Comparison of ENCODE assay signal across 1 cellular context in the genomic region with DNA sequence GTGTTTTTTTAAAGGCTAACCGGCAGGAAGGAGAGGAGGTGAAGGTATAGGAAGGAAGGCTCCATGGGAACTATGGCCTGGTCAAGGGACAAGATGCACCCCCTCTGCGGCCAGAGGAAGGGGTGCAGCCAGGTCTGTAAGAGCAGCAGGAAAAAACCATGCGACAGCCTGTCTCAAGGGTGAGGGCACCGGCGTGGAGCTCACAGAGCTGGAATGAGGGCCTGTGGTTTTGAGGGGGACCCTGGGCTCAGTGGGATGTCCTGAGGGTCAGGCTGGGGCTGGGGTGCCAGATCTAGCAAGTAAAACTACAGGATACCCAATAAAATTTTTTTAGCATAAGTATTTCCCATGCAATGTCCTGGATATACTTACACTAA.
TF ChIP-seq lines count a peak whose summit lies in the region.

No MANE protein-coding gene starts in this region.

TF ChIP-seq in H1, 55 proteins besides CTCF, POLR2A, EP300 and RAD21:
- TF ChIP-seq PHF8 (conservative IDR thresholded peaks at IDR 0.05; ENCODE audit: low read depth, low read length) = no peak
- TF ChIP-seq NRF1 (IDR thresholded peaks at IDR 0.05; ENCODE audit: low read depth, low read length) = no peak
- no peak for TF ChIP-seq CREB1 (IDR thresholded peaks at IDR 0.05)
- TF ChIP-seq FOSL1 (IDR thresholded peaks at IDR 0.05; ENCODE audit: insufficient read depth, low read depth, low read length) = no peak
- no peak for TF ChIP-seq SP2 (IDR thresholded peaks at IDR 0.05; ENCODE audit: low read length)
- no peak for TF ChIP-seq BACH1 (IDR thresholded peaks at IDR 0.05; ENCODE audit: low read length)
- no peak for TF ChIP-seq CBX8 (IDR thresholded peaks at IDR 0.05; ENCODE audit: borderline replicate concordance, low read depth, low read length)
- no peak for TF ChIP-seq CHD1 (IDR thresholded peaks at IDR 0.05; ENCODE audit: low read depth, low read length)
- no peak for TF ChIP-seq ASH2L (IDR thresholded peaks at IDR 0.05; ENCODE audit: low read length)
- TF ChIP-seq NANOG (IDR thresholded peaks at IDR 0.05; ENCODE audit: insufficient read depth, low read depth, low read length, poor library complexity, severe bottlenecking) = no peak
- no peak for TF ChIP-seq GTF2F1 (IDR thresholded peaks at IDR 0.05; ENCODE audit: borderline replicate concordance, low read depth, low read length)
- TF ChIP-seq KDM1A (IDR thresholded peaks at IDR 0.05; ENCODE audit: borderline replicate concordance, low read length) = no peak
- no peak for TF ChIP-seq KDM4A (IDR thresholded peaks at IDR 0.05; ENCODE audit: low read depth, low read length, severe bottlenecking)
- no peak for TF ChIP-seq USF2 (IDR thresholded peaks at IDR 0.05; ENCODE audit: low read length)
- no peak for TF ChIP-seq CBX5 (IDR thresholded peaks at IDR 0.05; ENCODE audit: low read depth, low read length)
- TF ChIP-seq HDAC2 (IDR thresholded peaks at IDR 0.05; ENCODE audit: borderline replicate concordance in 1 of 2, low read depth in 2 of 2, low read length in 2 of 2) = no peak
- no peak for TF ChIP-seq ZNF274 (IDR thresholded peaks at IDR 0.05; ENCODE audit: borderline replicate concordance, extremely low read depth, low read length)
